Comparison of ENCODE assay signal across 8 cellular contexts in genomic region chr20:62795023-62795761, GRCh38. TPM values are rescaled to one million over a fixed set of nuclear protein-coding genes. Genes with fewer than 3 reads are reported as not detected.
DNase-seq lines count a peak whose midpoint lies in the region; ATAC-seq and TF ChIP-seq lines count a peak whose summit lies in the region.

No MANE protein-coding gene starts in this region.

- peak overlapping the region; percentile 75 for H2AFZ ChIP-seq in SU-DHL-6 (ENCODE audit: low read depth, low read length, severe bottlenecking)

- no peak for TF ChIP-seq CTCF in SU-DHL-6 (IDR thresholded peaks at IDR 0.05; ENCODE audit: insufficient read depth, low read length, poor library complexity, severe bottlenecking)
- TF ChIP-seq CTCF in sigmoid colon (IDR thresholded peaks at IDR 0.05): no peak

- no peaks in the 10 kb centered on the region for H3K79me2 ChIP-seq in SU-DHL-6 (ENCODE audit: insufficient read depth, low read length)

- H3K27me3 ChIP-seq in SU-DHL-6 (ENCODE audit: low read length): no peaks in the 10 kb centered on the region
- no peaks in the 10 kb centered on the region for H3K27me3 ChIP-seq in right cardiac atrium (ENCODE audit: control insufficient read depth, insufficient read depth)
- H3K27me3 ChIP-seq in sigmoid colon: no peaks in the 10 kb centered on the region

- no peaks in the 10 kb centered on the region for H3K9me2 ChIP-seq in SU-DHL-6 (replicated peaks; ENCODE audit: insufficient read depth, low read length)

- WGBS in right cardiac atrium: under 1% methylated on average over 68 of the region's 68 CpGs
- 0 to 1% methylated on average over 68 of the region's 68 CpGs for WGBS in sigmoid colon, 2 donors

- H3K9ac ChIP-seq in SU-DHL-6 (ENCODE audit: low read length): peak overlapping the region; percentile 50

- peaks cover 15% of the 10 kb centered on the region for H3F3A ChIP-seq in SU-DHL-6 (ENCODE audit: insufficient read depth)

- peak overlapping the region; percentile 84 for H3K27ac ChIP-seq in SU-DHL-6 (ENCODE audit: low read depth, low read length)
- H3K27ac ChIP-seq in right cardiac atrium (ENCODE audit: low read length): peak overlapping the region; percentile 31
- H3K27ac ChIP-seq in sigmoid colon: peak overlapping the region; percentile 90 to 94 (median 90)

- no peak for TF ChIP-seq EP300 in sigmoid colon (IDR thresholded peaks at IDR 0.05)

- no peaks in the 10 kb centered on the region for H4K20me1 ChIP-seq in SU-DHL-6 (ENCODE audit: low read depth, low read length)

- no peaks in the 10 kb centered on the region for H3K36me3 ChIP-seq in SU-DHL-6 (ENCODE audit: low read length)
- H3K36me3 ChIP-seq in sigmoid colon: peaks cover 0 to 24% (median 17%) of the 10 kb centered on the region in 4 donors

- ATAC-seq in right cardiac atrium: peak in 1 of 2 donors; percentile 2
- ATAC-seq in GM18502 (IDR thresholded peaks at IDR 0.05; ENCODE audit: poor library complexity, unreplicated experiment): no peak

- intact Hi-C loops in right cardiac atrium (cut with DNase I) (loop anchor here in 1 of 4 donors (10.0 kb wide), 1 partner anchor 290 kb away; no protein-coding TSS in a partner anchor), sigmoid colon (cut with DNase I) (loop anchor here (1.0 to 10.0 kb wide), 4 partner anchors 9 to 653 kb away; partner anchors contain the start of genes CABLES2, OGFR, PSMA7 and SS18L1)

- peak in 1 of 2 donors; percentile 33 for TF ChIP-seq POLR2A in sigmoid colon (IDR thresholded peaks at IDR 0.05)

- H3K4me2 ChIP-seq in SU-DHL-6 (ENCODE audit: low read depth, low read length, poor library complexity, severe bottlenecking): peak overlapping the region; percentile 83

- H3K9me3 ChIP-seq in SU-DHL-6 (ENCODE audit: insufficient read depth, low read length) (no peaks in the 10 kb centered on the region), right cardiac atrium (ENCODE audit: control insufficient read depth, low read length) (no peaks in the 10 kb centered on the region), sigmoid colon (no peaks in the 10 kb centered on the region)

- H3K4me1 ChIP-seq in right cardiac atrium (ENCODE audit: control insufficient read depth, insufficient read depth, low read length): peaks cover 7% of the 10 kb centered on the region
- H3K4me1 ChIP-seq in sigmoid colon: peaks cover 0 to 52% (median 36%) of the 10 kb centered on the region in 4 donors

- H3K4me3 ChIP-seq in SU-DHL-6 (ENCODE audit: insufficient read depth, low read length, poor library complexity, severe bottlenecking): peak overlapping the region; percentile 39
- H3K4me3 ChIP-seq in right cardiac atrium (ENCODE audit: low read length): peak overlapping the region; percentile 20
- H3K4me3 ChIP-seq in sigmoid colon: peak overlapping the region; percentile 59 to 82 (median 68)

- DNase-seq in DMS53 treated with DMSO at 0.1 percent for 48 hours (lab: John Stamatoyannopoulos, UW; ENCODE audit: unreplicated experiment): peak; percentile 71
- DNase-seq in LHCN-M2 (ENCODE audit: low read depth): peak; percentile 43
- peak; percentile 51 for DNase-seq in activated naive CD8-positive, alpha-beta T cell treated with anti-CD3 and anti-CD28 coated beads, Interleukin-2, amount 50 U/mL, for 16 hours (ENCODE audit: low read depth, low spot score)
- peak; percentile 55 to 83 (median 81) for DNase-seq in right cardiac atrium
- no peak for DNase-seq in sigmoid colon
- DNase-seq in cerebellar nuclear complex (lab: John Stamatoyannopoulos, UW): no peak

RNA-seq across cellular contexts. Expression of gene MRGBP, which starts 1.1 kb away (rescaled TPM):
- total RNA-seq in LHCN-M2 (2014; rRNA removed) (30.7 and 32.8 TPM in 2 replicates), right cardiac atrium (10 to 100 TPM in 1 of 4 donors, 1 to 10 TPM in 3; 8.3 to 10.9 (median 8.6) TPM), sigmoid colon (10 to 100 TPM in 3 of 4 donors, 1 to 10 TPM in 1; 7.1 to 16.0 (median 12.4) TPM)
- 17.2 TPM for polyA plus RNA-seq in LHCN-M2 (2012)
- polyA plus RNA-seq in right cardiac atrium (12.1 TPM), sigmoid colon (10 to 100 TPM in 2 of 3 donors, 1 to 10 TPM in 1; 8.1 to 11.2 (median 10.2) TPM)

RNA-seq across cellular contexts. Expression of gene OGFR, which starts 9.4 kb away (rescaled TPM):
- total RNA-seq in LHCN-M2 (2014; rRNA removed): 64.6 and 69.7 TPM in 2 replicates
- 28.2 TPM for polyA plus RNA-seq in LHCN-M2 (2012)
- total RNA-seq in right cardiac atrium: 10 to 100 TPM; 21.0 to 29.6 (median 24.2) TPM
- polyA plus RNA-seq in right cardiac atrium: 26.6 TPM
- total RNA-seq in sigmoid colon: 10 to 100 TPM; 44.7 to 61.5 (median 48.6) TPM
- polyA plus RNA-seq in sigmoid colon: 10 to 100 TPM; 22.2 to 64.8 (median 43.7) TPM

RNA-seq across cellular contexts. Expression of gene COL9A3, which starts 21.7 kb away (rescaled TPM):
- total RNA-seq in LHCN-M2 (2014; rRNA removed) (not detected in 2 replicates), right cardiac atrium (1 to 10 TPM; 4.3 to 6.9 (median 5.6) TPM), sigmoid colon (10 to 100 TPM in 2 of 4 donors, 1 to 10 TPM in 2; 3.5 to 20.8 (median 10.8) TPM)
- 0.04 TPM for polyA plus RNA-seq in LHCN-M2 (2012)
- polyA plus RNA-seq in right cardiac atrium (13.0 TPM), sigmoid colon (1 to 10 TPM; 1.8 to 5.8 (median 4.4) TPM)

Comparison
In these comparisons a context has a peak if more than half of its experiments do, and no peak if none do; other contexts are left out.
1. DNase-seq: peak in DMS53 treated with DMSO at 0.1 percent for 48 hours (single experiment), LHCN-M2 (single experiment), activated naive CD8-positive, alpha-beta T cell treated with anti-CD3 and anti-CD28 coated beads, Interleukin-2, amount 50 U/mL, for 16 hours (single experiment) and right cardiac atrium (3 of 3); none in sigmoid colon (single experiment) and cerebellar nuclear complex (0 of 2).
2. H3K27ac ChIP-seq: peak in every context shown above with its lines; median percentile 90 in sigmoid colon; 84 in SU-DHL-6; 31 in right cardiac atrium.
3. Peak in every context shown above with its lines, with median percentiles within 50 percentile points of each other: H3K4me3 ChIP-seq.